ENCODE assay signal across 1 cellular context in the genomic region with DNA sequence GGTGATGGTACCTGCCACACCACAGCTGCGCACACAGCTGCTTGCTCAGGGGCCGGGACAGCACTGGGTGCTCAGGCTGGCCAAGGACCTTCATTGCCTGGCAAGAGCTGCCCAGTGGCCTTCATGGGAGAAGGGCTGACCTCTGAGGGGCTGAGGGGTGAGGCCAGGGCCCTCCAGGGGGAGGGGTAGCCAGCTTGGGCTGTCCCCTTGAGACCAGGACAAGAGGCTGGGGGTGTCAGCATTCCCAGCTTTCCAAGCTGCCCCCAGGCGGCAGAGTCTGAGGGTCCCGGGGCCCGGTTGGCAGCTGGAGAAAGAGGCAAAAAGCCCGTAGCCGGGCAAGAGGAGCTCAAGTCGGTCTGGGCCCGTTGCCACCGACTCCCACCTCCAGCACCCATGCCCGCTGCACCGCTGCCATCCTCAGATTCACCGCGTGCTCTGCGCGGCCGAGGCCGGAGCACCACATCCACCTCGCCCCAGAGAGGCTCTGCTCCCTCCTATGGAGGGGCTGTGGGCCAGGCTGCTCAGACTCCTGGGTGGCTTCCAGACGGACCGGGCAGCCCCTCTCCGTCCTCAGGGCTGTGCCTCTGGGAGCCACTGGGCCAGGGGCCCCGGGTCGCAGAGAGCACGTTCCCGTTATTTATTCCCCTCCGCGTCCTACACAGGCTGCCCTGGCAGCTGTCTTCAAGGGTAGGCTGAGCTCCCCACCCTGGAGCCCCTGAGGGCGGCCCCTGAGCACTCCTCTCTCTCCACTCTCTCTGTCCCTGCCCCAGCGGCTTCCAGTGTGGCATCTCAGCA.
TF ChIP-seq lines count a peak whose summit lies in the region.

No MANE protein-coding gene starts in this region.

TF ChIP-seq in WTC11, 78 proteins besides CTCF, POLR2A, EP300 and RAD21:
- TF ChIP-seq GABPB1 (CRISPR knock-in tag; IDR thresholded peaks at IDR 0.05) = no peak
- no peak for TF ChIP-seq RELA (CRISPR knock-in tag; IDR thresholded peaks at IDR 0.05; ENCODE audit: borderline replicate concordance)
- no peak for TF ChIP-seq SMAD4 (CRISPR knock-in tag; IDR thresholded peaks at IDR 0.05)
- TF ChIP-seq ZNF263 (CRISPR knock-in tag; IDR thresholded peaks at IDR 0.05; ENCODE audit: low read depth) = no peak
- TF ChIP-seq, protein P1, sequence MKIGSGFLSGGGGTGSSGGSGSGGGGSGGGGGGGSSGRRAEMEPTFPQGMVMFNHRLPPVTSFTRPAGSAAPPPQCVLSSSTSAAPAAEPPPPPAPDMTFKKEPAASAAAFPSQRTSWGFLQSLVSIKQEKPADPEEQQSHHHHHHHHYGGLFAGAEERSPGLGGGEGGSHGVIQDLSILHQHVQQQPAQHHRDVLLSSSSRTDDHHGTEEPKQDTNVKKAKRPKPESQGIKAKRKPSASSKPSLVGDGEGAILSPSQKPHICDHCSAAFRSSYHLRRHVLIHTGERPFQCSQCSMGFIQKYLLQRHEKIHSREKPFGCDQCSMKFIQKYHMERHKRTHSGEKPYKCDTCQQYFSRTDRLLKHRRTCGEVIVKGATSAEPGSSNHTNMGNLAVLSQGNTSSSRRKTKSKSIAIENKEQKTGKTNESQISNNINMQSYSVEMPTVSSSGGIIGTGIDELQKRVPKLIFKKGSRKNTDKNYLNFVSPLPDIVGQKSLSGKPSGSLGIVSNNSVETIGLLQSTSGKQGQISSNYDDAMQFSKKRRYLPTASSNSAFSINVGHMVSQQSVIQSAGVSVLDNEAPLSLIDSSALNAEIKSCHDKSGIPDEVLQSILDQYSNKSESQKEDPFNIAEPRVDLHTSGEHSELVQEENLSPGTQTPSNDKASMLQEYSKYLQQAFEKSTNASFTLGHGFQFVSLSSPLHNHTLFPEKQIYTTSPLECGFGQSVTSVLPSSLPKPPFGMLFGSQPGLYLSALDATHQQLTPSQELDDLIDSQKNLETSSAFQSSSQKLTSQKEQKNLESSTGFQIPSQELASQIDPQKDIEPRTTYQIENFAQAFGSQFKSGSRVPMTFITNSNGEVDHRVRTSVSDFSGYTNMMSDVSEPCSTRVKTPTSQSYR (CRISPR knock-in tag; IDR thresholded peaks at IDR 0.05) = no peak
- no peak for TF ChIP-seq JUN (CRISPR knock-in tag; IDR thresholded peaks at IDR 0.05)
- no peak for TF ChIP-seq ZNF671 (CRISPR knock-in tag; IDR thresholded peaks at IDR 0.05)
- TF ChIP-seq CREM (CRISPR knock-in tag; IDR thresholded peaks at IDR 0.05) = no peak
- no peak for TF ChIP-seq OVOL2 (CRISPR knock-in tag; IDR thresholded peaks at IDR 0.05; ENCODE audit: borderline replicate concordance)
- TF ChIP-seq NR3C1 (CRISPR knock-in tag; conservative IDR thresholded peaks at IDR 0.05; ENCODE audit: low read depth) = no peak
- TF ChIP-seq, protein P2, sequence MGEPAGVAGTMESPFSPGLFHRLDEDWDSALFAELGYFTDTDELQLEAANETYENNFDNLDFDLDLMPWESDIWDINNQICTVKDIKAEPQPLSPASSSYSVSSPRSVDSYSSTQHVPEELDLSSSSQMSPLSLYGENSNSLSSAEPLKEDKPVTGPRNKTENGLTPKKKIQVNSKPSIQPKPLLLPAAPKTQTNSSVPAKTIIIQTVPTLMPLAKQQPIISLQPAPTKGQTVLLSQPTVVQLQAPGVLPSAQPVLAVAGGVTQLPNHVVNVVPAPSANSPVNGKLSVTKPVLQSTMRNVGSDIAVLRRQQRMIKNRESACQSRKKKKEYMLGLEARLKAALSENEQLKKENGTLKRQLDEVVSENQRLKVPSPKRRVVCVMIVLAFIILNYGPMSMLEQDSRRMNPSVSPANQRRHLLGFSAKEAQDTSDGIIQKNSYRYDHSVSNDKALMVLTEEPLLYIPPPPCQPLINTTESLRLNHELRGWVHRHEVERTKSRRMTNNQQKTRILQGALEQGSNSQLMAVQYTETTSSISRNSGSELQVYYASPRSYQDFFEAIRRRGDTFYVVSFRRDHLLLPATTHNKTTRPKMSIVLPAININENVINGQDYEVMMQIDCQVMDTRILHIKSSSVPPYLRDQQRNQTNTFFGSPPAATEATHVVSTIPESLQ (CRISPR knock-in tag; IDR thresholded peaks at IDR 0.05) = no peak
TF ChIP-seq in WTC11: peak in this region for 0.
